ENCODE assay signal across 12 cellular contexts in genomic region chr17:334974-335481, GRCh38. TPM values are rescaled to one million over a fixed set of nuclear protein-coding genes. Genes with fewer than 3 reads are reported as not detected.
A peak's percentile ranks its signal among the peaks of the same experiment; 100 is the strongest.
DNase-seq lines count a peak whose midpoint lies in the region; ATAC-seq, FAIRE-seq and TF ChIP-seq lines count a peak whose summit lies in the region.
"Had no signal": no experiment of that assay in that cellular context is flagged by ENCODE, and none has a peak within 500 bp of the region (broad histone marks: within the 10 kb centered on the region; RNA-seq: fewer than 3 reads in every experiment).

No MANE protein-coding gene starts in this region.

- no peak for FAIRE-seq in kidney (lab: Jason Lieb, UNC)
- FAIRE-seq: TTC549 had no signal

- peak overlapping the region; percentile 94 for H3K4me2 ChIP-seq in BLaER1
- H3K4me2 ChIP-seq: SK-N-SH had no signal

- peaks cover 2% of the 10 kb centered on the region for H3K27me3 Mint-ChIP-seq in mesothelial cell of epicardium (ENCODE audit: low read depth)
- H3K27me3 Mint-ChIP-seq in HFFc6 (ENCODE audit: insufficient read depth), result peaks cover 34% of the 10 kb centered on the region

- H3K4me1 ChIP-seq in BLaER1 (peaks cover 100% of the 10 kb centered on the region), kidney (ENCODE audit: control insufficient read depth in 1 of 2, insufficient read depth in 1 of 2, low read depth in 1 of 2, low read length in 2 of 2) (peaks cover 0 to 27% of the 10 kb centered on the region in 2 donors)

- H3K4me3 ChIP-seq in BLaER1, result peak overlapping the region; percentile 41; the same call in 1 of the 2 replicates
- H3K4me3 ChIP-seq in SK-N-MC, result peak overlapping the region; percentile 67; the same call in 1 of the 2 replicates
- no peak overlapping the region for H3K4me3 ChIP-seq in kidney (ENCODE audit: low read length in 2 of 2)

- H3K9ac ChIP-seq in BLaER1 (0 out of 2 replicates have a peak overlapping the region, but pooled peaks have one; percentile 43), SK-N-MC (ENCODE audit: insufficient read length) (no peak overlapping the region), kidney (ENCODE audit: low read length in 2 of 2) (no peak overlapping the region)
- H3K9ac ChIP-seq: SK-N-SH had no signal

- H3K9me3 Mint-ChIP-seq in mesothelial cell of epicardium (no peaks in the 10 kb centered on the region), HFFc6 (no peaks in the 10 kb centered on the region)

- no peaks in the 10 kb centered on the region for H3K36me3 ChIP-seq in BLaER1
- no peaks in the 10 kb centered on the region for H3K36me3 ChIP-seq in SK-N-MC (ENCODE audit: insufficient read depth, low read length)
- no peaks in the 10 kb centered on the region for H3K36me3 ChIP-seq in kidney (ENCODE audit: control insufficient read depth in 1 of 2, insufficient read depth in 2 of 2, low read length in 2 of 2)

- no peak for DNase-seq in SK-N-MC (ENCODE audit: low read depth, low spot score)
- DNase-seq in kidney, result peak; percentile 62
- DNase-seq in sciatic nerve (ENCODE audit: low spot score), result peak; percentile 57
- no peak for DNase-seq in mesothelial cell of epicardium (ENCODE audit: low spot score in 2 of 2, unreplicated experiment in 2 of 2)
- no peak for DNase-seq in HFFc6
- no peak for DNase-seq in DMS153 (lab: John Stamatoyannopoulos, UW)
- DNase-seq: activated CD8-positive, alpha-beta T cell treated with anti-CD3 and anti-CD28 coated beads, Interleukin-2, amount 10 ng/mL, durations not matched to agents 7 days and 5 days; SK-N-SH; stimulated activated CD4-positive, alpha-beta T cell treated with anti-CD3 and anti-CD28 coated beads, Interleukin-2, amount 100 ng/mL, for 48 hours had no signal

- H3K27ac ChIP-seq in BLaER1 (peak overlapping the region; percentile 62), SK-N-MC (no peak overlapping the region; the same call in 1 of the 2 replicates), kidney (ENCODE audit: low read depth in 2 of 2, low read length in 2 of 2) (no peak overlapping the region)

- no peak for TF ChIP-seq CTCF in kidney (IDR thresholded peaks at IDR 0.05; ENCODE audit: borderline replicate concordance, extremely low read depth, insufficient read depth)
- TF ChIP-seq CTCF in mesothelial cell of epicardium (IDR thresholded peaks at IDR 0.05; ENCODE audit: unreplicated experiment), result no peak
- TF ChIP-seq CTCF in HFFc6 (IDR thresholded peaks at IDR 0.05), result no peak

- H3K36me3 Mint-ChIP-seq in mesothelial cell of epicardium (no peaks in the 10 kb centered on the region), HFFc6 (ENCODE audit: low read depth) (no peaks in the 10 kb centered on the region)

- H3K27me3 ChIP-seq in BLaER1, result peaks cover 28% of the 10 kb centered on the region; the same call in 1 of the 2 replicates

- H3K27ac Mint-ChIP-seq in mesothelial cell of epicardium (no peak overlapping the region), HFFc6 (no peak overlapping the region)
- H3K27ac Mint-ChIP-seq: activated CD8-positive, alpha-beta T cell treated with anti-CD3 and anti-CD28 coated beads, Interleukin-2, amount 10 ng/mL, durations not matched to agents 7 days and 5 days had no signal

- H4K20me1 ChIP-seq in BLaER1, result peaks cover 37% of the 10 kb centered on the region

- H3K4me3 Mint-ChIP-seq in mesothelial cell of epicardium, result no peak overlapping the region
- no peak overlapping the region for H3K4me3 Mint-ChIP-seq in HFFc6
- H3K4me3 Mint-ChIP-seq: activated CD8-positive, alpha-beta T cell treated with anti-CD3 and anti-CD28 coated beads, Interleukin-2, amount 10 ng/mL, durations not matched to agents 7 days and 5 days had no signal

- H3K9me3 ChIP-seq in BLaER1, result peaks cover 4% of the 10 kb centered on the region; the same call in 1 of the 2 replicates
- no peaks in the 10 kb centered on the region for H3K9me3 ChIP-seq in SK-N-MC (ENCODE audit: low read depth, low read length)
- no peaks in the 10 kb centered on the region for H3K9me3 ChIP-seq in kidney (ENCODE audit: control insufficient read depth in 1 of 2, low read length in 2 of 2)
- H3K9me3 ChIP-seq: SK-N-SH had no signal

- no peak for ATAC-seq in sciatic nerve
- ATAC-seq in HG03095 (IDR thresholded peaks at IDR 0.05; ENCODE audit: unreplicated experiment), result no peak
- ATAC-seq: activated CD8-positive, alpha-beta T cell treated with anti-CD3 and anti-CD28 coated beads, Interleukin-2, amount 10 ng/mL, durations not matched to agents 7 days and 5 days had no signal

- H3K4me1 Mint-ChIP-seq in mesothelial cell of epicardium, result peaks cover 67% of the 10 kb centered on the region
- H3K4me1 Mint-ChIP-seq in HFFc6 (ENCODE audit: low read depth), result no peaks in the 10 kb centered on the region

- intact Hi-C loops in kidney (cut with DNase I) (no loop called here), sciatic nerve (cut with DNase I) (no loop called here)

RNA-seq across cellular contexts. Expression of gene RPH3AL, which starts 17.6 kb away (rescaled TPM):
- total RNA-seq in kidney (55.9 TPM), sciatic nerve (19.0 TPM), mesothelial cell of epicardium (13.6 to 16.9 TPM (median 15.4 TPM) in 3 replicates)
- polyA plus RNA-seq in kidney (ENCODE audit: insufficient read depth, low read depth, low replicate concordance), result 18.1 TPM
- total RNA-seq in HFFc6 (2021; fragmentation: NEBNext Ultra II Directional; extraction: Animal tissue kit (Norgen Biotek cat#: 25700)), result 1 to 10 TPM; 1.4 to 2.4 (median 2.0) TPM

Comparison
In these comparisons a context has a peak if more than half of its experiments do, and no peak if none do; other contexts are left out.
1. H3K4me3 ChIP-seq: peak in BLaER1 (single experiment) and SK-N-MC (single experiment); none in kidney (0 of 2).
2. DNase-seq: peak in kidney (single experiment) and sciatic nerve (single experiment); none in SK-N-MC (single experiment), mesothelial cell of epicardium (0 of 2), HFFc6 (single experiment) and DMS153 (single experiment).